ENCODE assay signal across 1 cellular context in genomic region chr1:156860113-156860638, GRCh38.
TF ChIP-seq lines count a peak whose summit lies in the region.

No MANE protein-coding gene starts in this region.

TF ChIP-seq in A549, 52 proteins besides CTCF, POLR2A, EP300 and RAD21:
- TF ChIP-seq E2F6 (IDR thresholded peaks at IDR 0.05; ENCODE audit: borderline replicate concordance, low read depth) (0 out of 2 replicates have a peak, but pooled peaks have one; percentile 34), SMC3 (IDR thresholded peaks at IDR 0.05) (peak; percentile 92), CBX8 (IDR thresholded peaks at IDR 0.05) (no peak)
TF ChIP-seq in A549: peak in this region for 2.
